Comparison of ENCODE assay signal across 10 cellular contexts in the genomic region with DNA sequence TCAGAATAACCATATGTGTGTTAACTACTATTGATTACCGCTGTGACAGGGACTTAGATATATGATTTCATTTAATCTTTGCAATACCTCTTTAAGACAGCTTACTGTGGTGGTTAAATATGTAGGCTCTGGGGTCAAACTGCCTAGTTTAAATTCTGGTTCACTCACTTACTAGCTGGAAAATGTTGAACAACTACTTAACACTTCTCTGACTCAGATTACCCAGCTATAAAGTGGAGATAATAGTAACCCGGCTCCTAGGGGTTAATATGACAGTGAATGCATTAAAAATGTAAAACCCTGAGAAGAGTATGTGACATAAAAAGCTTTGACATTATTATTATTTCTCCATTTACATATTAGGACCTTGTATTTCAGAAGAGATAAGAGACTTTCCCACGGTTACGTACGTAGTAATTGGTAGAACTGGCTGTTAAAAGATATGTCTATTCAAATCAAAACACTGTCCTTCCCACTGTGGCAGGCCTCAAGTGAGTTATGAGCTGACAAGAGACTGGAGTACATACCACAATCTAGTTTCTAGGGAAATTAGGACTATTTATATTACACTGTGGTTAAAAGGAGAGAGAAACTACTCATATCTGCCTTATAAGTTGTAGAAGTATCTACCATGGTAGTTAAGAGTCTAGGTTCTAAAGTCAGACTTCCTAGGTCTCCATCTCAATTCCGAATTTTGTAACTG. TPM values are rescaled to one million over a fixed set of nuclear protein-coding genes. Genes with fewer than 3 reads are reported as not detected.
A peak's percentile ranks its signal among the peaks of the same experiment; 100 is the strongest.
DNase-seq lines count a peak whose midpoint lies in the region; ATAC-seq lines count a peak whose summit lies in the region.
"Had no signal": no experiment of that assay in that cellular context is flagged by ENCODE, and none has a peak within 500 bp of the region (broad histone marks: within the 10 kb centered on the region; RNA-seq: fewer than 3 reads in every experiment).

No MANE protein-coding gene starts in this region.

- ATAC-seq in GM18519 (IDR thresholded peaks at IDR 0.05; ENCODE audit: low FRiP score, unreplicated experiment) (peak; percentile 85), GM19467 (IDR thresholded peaks at IDR 0.05; ENCODE audit: unreplicated experiment) (peak; percentile 52), HG03039 (IDR thresholded peaks at IDR 0.05; ENCODE audit: unreplicated experiment) (peak; percentile 81), left cardiac atrium (no peak)
- ATAC-seq: upper lobe of right lung had no signal

- DNase-seq in amniotic epithelial cell (ENCODE audit: low read depth) (peak; percentile 77), left cardiac atrium (no peak), NCI-H2227 (lab: John Stamatoyannopoulos, UW; ENCODE audit: unreplicated experiment) (no peak), GOT3 (lab: John Stamatoyannopoulos, UW) (no peak)
- no peak for DNase-seq in activated CD4-positive, CD25-positive, alpha-beta regulatory T cell treated with anti-CD3 and anti-CD28 coated beads, Interleukin-2, amount 50 U/mL, for 72 hours
- DNase-seq: NCI-H446 treated with DMSO at 0.1 percent for 48 hours, upper lobe of right lung had no signal

- intact Hi-C loops in left cardiac atrium (cut with DNase I), result loop anchor here in 1 of 2 donors (10.0 kb wide), 1 partner anchor 193 kb away; no protein-coding TSS in a partner anchor

RNA-seq across cellular contexts. Expression of gene PLCB1, which starts 4.4 kb away (rescaled TPM):
- total RNA-seq in left cardiac atrium, result 10 to 100 TPM; 25.9 to 27.1 TPM

Comparison
In these comparisons a context has a peak if more than half of its experiments do, and no peak if none do; other contexts are left out.
1. ATAC-seq: peak in GM18519 (single experiment), GM19467 (single experiment) and HG03039 (single experiment); none in left cardiac atrium (0 of 2).